In the genomic region with DNA sequence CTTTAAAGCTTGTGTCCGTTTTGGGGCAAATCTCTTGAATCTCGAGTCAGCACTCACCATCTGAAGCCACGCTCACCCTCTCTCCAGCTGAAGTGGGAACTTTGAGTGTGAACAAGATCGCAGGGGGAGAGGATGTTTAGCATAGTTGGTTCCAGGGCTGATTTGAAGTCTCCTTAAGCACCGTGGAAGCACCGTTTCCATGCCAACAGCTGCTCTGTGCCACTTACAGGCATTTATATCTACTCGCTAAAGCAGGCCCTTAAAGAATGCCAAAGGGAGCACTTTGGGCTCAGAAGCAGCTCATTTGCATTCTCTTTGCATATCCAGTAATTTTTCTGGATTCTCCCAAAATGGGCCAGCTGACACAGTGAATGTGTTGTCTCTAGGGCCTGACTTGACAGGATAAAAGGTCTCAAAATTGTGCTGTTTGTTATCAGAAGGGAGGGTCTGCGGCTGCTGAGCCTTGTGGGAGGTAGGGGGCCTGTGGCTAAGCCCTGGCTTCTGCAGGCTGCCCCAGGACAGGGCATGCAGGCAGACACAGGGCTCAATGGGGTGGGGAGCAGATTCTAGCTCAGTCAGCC, we compare ENCODE assay signal across 21 cellular contexts.
DNase-seq lines count a peak whose midpoint lies in the region; ATAC-seq, FAIRE-seq and TF ChIP-seq lines count a peak whose summit lies in the region.
"Had no signal": no experiment of that assay in that cellular context is flagged by ENCODE, and none has a peak within 500 bp of the region (broad histone marks: within the 10 kb centered on the region; RNA-seq: fewer than 3 reads in every experiment).

No MANE protein-coding gene starts in this region.

- no peak overlapping the region for H4K91ac ChIP-seq in H1 (replicated peaks; ENCODE audit: insufficient read length, low read length)

- no peak for ATAC-seq in GM21529 (IDR thresholded peaks at IDR 0.05; ENCODE audit: unreplicated experiment)
- ATAC-seq in GM18505 (IDR thresholded peaks at IDR 0.05; ENCODE audit: unreplicated experiment), result no peak
- ATAC-seq: left lobe of liver had no signal

- H3K23me2 ChIP-seq in H1 (ENCODE audit: low read depth, low read length), result peaks cover 7% of the 10 kb centered on the region; the same call in 1 of the 2 replicates

- H3K4me3 ChIP-seq in H1 (ENCODE audit: extremely low read depth in 1 of 4, insufficient read depth in 2 of 4, low read depth in 3 of 4, low read length in 4 of 4), result no peak overlapping the region

- H3K27ac Mint-ChIP-seq in type B pancreatic cell, result no peak overlapping the region
- H3K27ac Mint-ChIP-seq: activated T-helper 2 cell treated with anti-CD3 and anti-CD28 coated beads, Interferon-gamma antibody, Interleukin-2, Interleukin-4, amounts not matched to agents 10 μg/mL and 5 μg/mL and 100 μg/mL, durations not matched to agents 14 hours and 24 hours and 36 hours; CD14-positive monocyte had no signal

- H3K56ac ChIP-seq in H1 (replicated peaks; ENCODE audit: insufficient read length, low read depth, low read length), result no peak overlapping the region

- no peak overlapping the region for H2BK12ac ChIP-seq in H1 (ENCODE audit: low read depth, low read length)

- TF ChIP-seq EP300 in H1 (IDR thresholded peaks at IDR 0.05; ENCODE audit: borderline replicate concordance in 1 of 2, low read depth in 2 of 2, low read length in 2 of 2), result no peak

- TF ChIP-seq RAD21 in H1 (IDR thresholded peaks at IDR 0.05 in 1 of 2, conservative IDR thresholded peaks at IDR 0.05 in 1 of 2; ENCODE audit: low read depth in 2 of 2, low read length in 2 of 2), result no peak

- 0 out of 2 replicates have a peak overlapping the region, but pooled peaks have one; percentile 3 for H2BK5ac ChIP-seq in H1 (ENCODE audit: low read depth, low read length)

- POLR2A ChIA-PET in H1 (lab: Charles Lee; ENCODE audit: partially characterized antibody), result no interaction called here

- no peak overlapping the region for H3K18ac ChIP-seq in H1 (ENCODE audit: extremely low read depth, low read length)

- no peaks in the 10 kb centered on the region for H3K9me3 ChIP-seq in H1 (ENCODE audit: insufficient read depth in 2 of 2, low read depth in 1 of 2, low read length in 1 of 2)

- no peak overlapping the region for H3K4ac ChIP-seq in H1 (replicated peaks; ENCODE audit: insufficient read length, low read depth, low read length)

- H2AK5ac ChIP-seq in H1 (ENCODE audit: low read depth, low read length), result no peak overlapping the region

- peaks cover 13% of the 10 kb centered on the region for H3K27me3 Mint-ChIP-seq in type B pancreatic cell

- H3K4me1 Mint-ChIP-seq in type B pancreatic cell (ENCODE audit: unreplicated experiment), result peaks cover 8% of the 10 kb centered on the region
- H3K4me1 Mint-ChIP-seq: CD14-positive monocyte; central memory CD8-positive, alpha-beta T cell had no signal

- no peaks in the 10 kb centered on the region for H3K79me1 ChIP-seq in H1 (ENCODE audit: low read depth, low read length)

- H3K36me3 ChIP-seq in H1 (ENCODE audit: control insufficient read depth in 2 of 4, insufficient read depth in 4 of 4, low read length in 3 of 4), result no peaks in the 10 kb centered on the region

- H3K14ac ChIP-seq in H1 (ENCODE audit: insufficient read length), result no peak overlapping the region

- peak overlapping the region; percentile 7; the same call in 1 of the 2 replicates for H2BK15ac ChIP-seq in H1 (ENCODE audit: low read length)

- peak overlapping the region; percentile 8 for H3K4me3 Mint-ChIP-seq in type B pancreatic cell
- H3K4me3 Mint-ChIP-seq: CD14-positive monocyte; central memory CD8-positive, alpha-beta T cell; naive B cell had no signal

- DNase-seq in NCI-H1436 (lab: John Stamatoyannopoulos, UW), result peak; percentile 7
- DNase-seq in NCI-H1436 treated with DMSO at 0.1 percent for 48 hours (lab: John Stamatoyannopoulos, UW), result no peak
- no peak for DNase-seq in H1 (ENCODE audit: low read depth in 1 of 2, low spot score in 2 of 2)
- peak; percentile 30 for DNase-seq in midbrain (lab: John Stamatoyannopoulos, UW)
- no peak for DNase-seq in type B pancreatic cell (ENCODE audit: extremely low spot score, unreplicated experiment)
- DNase-seq in COR-L47 (lab: John Stamatoyannopoulos, UW), result no peak
- DNase-seq: DMS53; Kasumi-1; naive B cell; NCI-H146; SHP77; stimulated activated naive CD4-positive, alpha-beta T cell had no signal

- CTCF ChIA-PET in H1 (lab: Charles Lee; ENCODE audit: partially characterized antibody), result interaction anchor here (1.0 to 6.2 kb wide), 10 partner anchors 8 to 198 kb away, joined by 3 to 58 read pairs (median 13); partner anchors contain the start of gene WNT7A

- TF ChIP-seq CTCF in H1 (IDR thresholded peaks at IDR 0.05; ENCODE audit: control extremely low read depth in 1 of 3, insufficient read depth in 1 of 3, low read depth in 1 of 3, low read length in 3 of 3), result no peak
- no peak for TF ChIP-seq CTCF in type B pancreatic cell (conservative IDR thresholded peaks at IDR 0.05)

- H4K8ac ChIP-seq in H1 (ENCODE audit: extremely low read depth, insufficient read depth, low read length), result no peak overlapping the region

- peaks cover 0 to 4% of the 10 kb centered on the region in 2 experiments for H4K20me1 ChIP-seq in H1 (replicated peaks in 1 of 2; ENCODE audit: control insufficient read depth in 1 of 2, insufficient read depth in 2 of 2, low read length in 2 of 2)

- H3K4me1 ChIP-seq in H1 (replicated peaks in 1 of 4; ENCODE audit: control insufficient read depth in 3 of 4, insufficient read depth in 4 of 4, low read length in 3 of 4), result peaks cover 2 to 15% (median 8%) of the 10 kb centered on the region in 4 experiments; a peak in 6 of 7 replicates

- no peak overlapping the region for H3K27ac ChIP-seq in H1 (ENCODE audit: low read depth, low read length)
- H3K27ac ChIP-seq: VCaP had no signal

- no peaks in the 10 kb centered on the region for H3K36me3 Mint-ChIP-seq in type B pancreatic cell
- H3K36me3 Mint-ChIP-seq: CD14-positive monocyte had no signal

- H2BK20ac ChIP-seq in H1 (ENCODE audit: low read length), result no peak overlapping the region

- FAIRE-seq in H1 (lab: Jason Lieb, UNC), result no peak
- FAIRE-seq: A204.1, urothelium cell line had no signal

- H3K79me2 ChIP-seq in H1 (ENCODE audit: control insufficient read depth in 1 of 2, insufficient read depth in 2 of 2, low read length in 2 of 2), result no peaks in the 10 kb centered on the region

- H2BK120ac ChIP-seq in H1 (replicated peaks; ENCODE audit: low read depth, low read length), result no peak overlapping the region

- H4K5ac ChIP-seq in H1 (ENCODE audit: insufficient read length, low read depth, low read length), result no peak overlapping the region

- H3K4me2 ChIP-seq in H1 (ENCODE audit: insufficient read depth in 1 of 2, low read depth in 2 of 2, low read length in 2 of 2), result no peak overlapping the region; a peak in 1 of 4 replicates

- no peak overlapping the region; a peak in 1 of 7 replicates for H3K9ac ChIP-seq in H1 (replicated peaks in 1 of 4; ENCODE audit: extremely low read depth in 1 of 4, low read depth in 3 of 4, low read length in 3 of 4)

- H3K27me3 ChIP-seq in H1 (replicated peaks in 1 of 4; ENCODE audit: control insufficient read depth in 3 of 4, extremely low read depth in 1 of 4, insufficient read depth in 3 of 4, low read length in 3 of 4), result peaks cover 0 to 2% (median under 1%) of the 10 kb centered on the region in 4 experiments; a peak in 3 of 7 replicates

- no peaks in the 10 kb centered on the region for H3K9me3 Mint-ChIP-seq in type B pancreatic cell
- H3K9me3 Mint-ChIP-seq: activated T-helper 2 cell treated with anti-CD3 and anti-CD28 coated beads, Interferon-gamma antibody, Interleukin-2, Interleukin-4, amounts not matched to agents 10 μg/mL and 5 μg/mL and 100 μg/mL, durations not matched to agents 14 hours and 24 hours and 36 hours; central memory CD8-positive, alpha-beta T cell had no signal

- no peak for TF ChIP-seq POLR2A in H1 (IDR thresholded peaks at IDR 0.05; ENCODE audit: control extremely low read depth in 1 of 2, low read depth in 2 of 2, low read length in 2 of 2)
- no peak for TF ChIP-seq POLR2A in GM18505 (IDR thresholded peaks at IDR 0.05; ENCODE audit: borderline replicate concordance, extremely low read depth, insufficient read depth, insufficient read length)

- no peak overlapping the region for H3K23ac ChIP-seq in H1 (ENCODE audit: insufficient read length)

- 0 out of 2 replicates have a peak overlapping the region, but pooled peaks have one; percentile 34 for H2AFZ ChIP-seq in H1 (ENCODE audit: low read length)

- WGBS in H1 (ENCODE audit: extremely low coverage in 1 of 2, insufficient coverage in 1 of 2, insufficient read length in 1 of 2, insufficient replicate concordance in 2 of 2, low coverage in 1 of 2, low lambda C conversion rate in 2 of 2, missing lambda C conversion rate in 1 of 2), 2 experiments, result 71% methylated on average over 8 of the region's 8 CpGs; no CpG with 5 or more reads in 1 of the 2 experiments

TF ChIP-seq in H1, 55 proteins besides CTCF, POLR2A, EP300 and RAD21 (continues in another document):
- no peak for TF ChIP-seq GTF2F1 (IDR thresholded peaks at IDR 0.05; ENCODE audit: borderline replicate concordance, low read depth, low read length)
- TF ChIP-seq RBBP5 (IDR thresholded peaks at IDR 0.05; ENCODE audit: borderline replicate concordance, low read depth, low read length), result no peak
- no peak for TF ChIP-seq BACH1 (IDR thresholded peaks at IDR 0.05; ENCODE audit: low read length)
- TF ChIP-seq CTBP2 (IDR thresholded peaks at IDR 0.05; ENCODE audit: borderline replicate concordance, insufficient read depth, insufficient read length, low read length), result no peak
- no peak for TF ChIP-seq KDM1A (IDR thresholded peaks at IDR 0.05; ENCODE audit: borderline replicate concordance, low read length)
- no peak for TF ChIP-seq ZNF274 (IDR thresholded peaks at IDR 0.05; ENCODE audit: borderline replicate concordance, extremely low read depth, low read length)
- TF ChIP-seq MAX (IDR thresholded peaks at IDR 0.05), result no peak
- TF ChIP-seq HDAC2 (IDR thresholded peaks at IDR 0.05; ENCODE audit: borderline replicate concordance in 1 of 2, low read depth in 2 of 2, low read length in 2 of 2), result no peak
- TF ChIP-seq JUND (IDR thresholded peaks at IDR 0.05; ENCODE audit: low read length), result no peak
- TF ChIP-seq SIN3A (conservative IDR thresholded peaks at IDR 0.05 in 1 of 2, IDR thresholded peaks at IDR 0.05 in 1 of 2; ENCODE audit: low read depth in 1 of 2, low read length in 2 of 2), result no peak
- no peak for TF ChIP-seq MAFK (IDR thresholded peaks at IDR 0.05; ENCODE audit: low read depth, low read length)
- TF ChIP-seq RNF2 (IDR thresholded peaks at IDR 0.05; ENCODE audit: borderline replicate concordance, low read depth, low read length, missing control alignments, poor library complexity, severe bottlenecking), result no peak
- TF ChIP-seq TCF12 (IDR thresholded peaks at IDR 0.05; ENCODE audit: low read depth, low read length), result no peak
- no peak for TF ChIP-seq BRCA1 (IDR thresholded peaks at IDR 0.05; ENCODE audit: low read depth, low read length)
- TF ChIP-seq GABPA (IDR thresholded peaks at IDR 0.05; ENCODE audit: borderline replicate concordance, insufficient read depth, low read length), result no peak

Comparison
In these comparisons a context has a peak if more than half of its experiments do, and no peak if none do; other contexts are left out.
1. DNase-seq: peak in NCI-H1436 (single experiment) and midbrain (single experiment); none in NCI-H1436 treated with DMSO at 0.1 percent for 48 hours (single experiment), H1 (0 of 2), type B pancreatic cell (single experiment) and COR-L47 (single experiment).